14 cellular contexts compared by ENCODE assay signal in the genomic region with DNA sequence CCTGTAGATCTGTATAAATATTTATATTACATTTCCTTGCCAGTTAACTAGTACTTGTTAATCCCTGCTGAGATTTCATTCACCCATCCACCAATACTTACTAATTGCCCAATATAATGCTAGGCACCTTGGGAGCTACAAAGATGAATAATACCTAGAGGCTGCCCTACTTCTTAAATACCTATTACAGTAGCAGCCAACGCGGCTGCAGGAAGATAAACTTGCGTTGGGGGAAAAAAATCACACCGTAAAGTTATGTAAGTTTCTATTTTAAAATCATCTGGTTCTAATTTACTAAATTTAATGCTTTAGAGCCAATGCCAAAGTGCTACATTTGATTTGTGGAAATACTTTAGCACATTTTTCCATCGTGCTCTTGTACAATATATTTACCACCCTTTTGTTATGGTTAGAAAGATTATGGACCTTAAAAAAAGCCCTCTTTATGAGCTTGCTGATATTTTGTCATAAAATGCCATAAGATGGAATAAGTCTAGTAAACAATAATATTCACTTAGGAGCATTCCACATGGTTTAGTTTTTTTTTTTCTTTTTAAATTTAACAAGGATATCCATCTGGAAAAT.
"Had no signal": no experiment of that assay in that cellular context is flagged by ENCODE, and none has a peak within 500 bp of the region (broad histone marks: within the 10 kb centered on the region; RNA-seq: fewer than 3 reads in every experiment).

No MANE protein-coding gene starts in this region.

- H3K36me3 ChIP-seq: cardiac muscle cell, heart left ventricle, prostate gland, sigmoid colon, suprapubic skin had no signal

- H3K27me3 ChIP-seq: cardiac muscle cell, foreskin keratinocyte, heart left ventricle, sigmoid colon, suprapubic skin had no signal

- H3K4me3 ChIP-seq: cardiac muscle cell, heart left ventricle, prostate gland, sigmoid colon, suprapubic skin had no signal

- ATAC-seq: foreskin keratinocyte; heart left ventricle; left colon; naive thymus-derived CD8-positive, alpha-beta T cell had no signal

- H3K27ac ChIP-seq: cardiac muscle cell, foreskin keratinocyte, prostate gland, suprapubic skin had no signal

- H3K9me3 ChIP-seq: prostate gland, sigmoid colon, suprapubic skin had no signal

- DNase-seq: activated CD4-positive, alpha-beta memory T cell treated with anti-CD3 and anti-CD28 coated beads for 36 hours; activated naive CD8-positive, alpha-beta T cell treated with anti-CD3 and anti-CD28 coated beads, Interleukin-2, amount 10 ng/mL, durations not matched to agents 7 days and 5 days; activated T-cell treated with anti-CD3 and anti-CD28 coated beads, Interleukin-2, amount 50 U/mL, for 48 hours; foreskin keratinocyte; heart left ventricle; left colon; naive thymus-derived CD8-positive, alpha-beta T cell; sigmoid colon; stimulated activated CD4-positive, alpha-beta T cell treated with anti-CD3 and anti-CD28 coated beads, Interleukin-2, amount 100 ng/mL, for 24 hours; stimulated activated naive CD4-positive, alpha-beta T cell; T-helper 9 cell had no signal

- H3K4me1 ChIP-seq: foreskin keratinocyte, prostate gland had no signal
